ENCODE assay signal across 2 cellular contexts in genomic region chr12:24198936-24199644, GRCh38.
TF ChIP-seq lines count a peak whose summit lies in the region.

No MANE protein-coding gene starts in this region.

TF ChIP-seq in SK-N-SH treated with all-trans-retinoic acid at 6 μM for 48 hours, 23 proteins besides CTCF, POLR2A, EP300 and RAD21 (continued from another document):
- TF ChIP-seq TSHZ2 (CRISPR knock-in tag; IDR thresholded peaks at IDR 0.05) (no peak), SNAI2 (CRISPR knock-in tag; IDR thresholded peaks at IDR 0.05) (no peak), ZNF8 (CRISPR knock-in tag; IDR thresholded peaks at IDR 0.05) (no peak)

TF ChIP-seq in SK-N-SH, 30 proteins besides CTCF, POLR2A, EP300 and RAD21 (continued from another document):
- no peak for TF ChIP-seq REST (IDR thresholded peaks at IDR 0.05; ENCODE audit: low read depth, low read length)
- no peak for TF ChIP-seq JUND (IDR thresholded peaks at IDR 0.05)
- TF ChIP-seq FOSL2 (IDR thresholded peaks at IDR 0.05; ENCODE audit: borderline replicate concordance, low read depth) = no peak
- no peak for TF ChIP-seq FOXM1 (IDR thresholded peaks at IDR 0.05; ENCODE audit: low read depth)
